16 cellular contexts compared by ENCODE assay signal in the genomic region with DNA sequence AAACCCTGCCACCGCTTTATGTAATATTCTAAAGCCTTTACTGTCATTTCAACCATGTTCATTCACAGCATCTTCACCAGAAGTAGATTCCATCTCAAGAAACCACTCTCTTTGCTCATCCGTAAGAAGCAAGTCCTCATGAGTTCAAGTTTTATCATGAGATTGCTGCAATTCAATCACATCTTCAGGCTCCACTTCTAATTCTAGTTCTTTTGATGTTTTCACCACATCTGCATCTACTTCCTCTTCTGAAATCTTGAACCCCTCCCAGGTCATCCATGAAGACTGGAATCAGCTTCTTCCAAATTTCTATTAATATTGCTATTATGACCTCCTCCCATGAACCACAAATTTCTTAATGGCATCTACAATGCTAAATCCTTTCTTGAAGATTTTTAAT.
"Had no signal": no experiment of that assay in that cellular context is flagged by ENCODE, and none has a peak within 500 bp of the region (broad histone marks: within the 10 kb centered on the region; RNA-seq: fewer than 3 reads in every experiment).

No MANE protein-coding gene starts in this region.

- ATAC-seq: gastrocnemius medialis, left lung had no signal

- H3K9me3 ChIP-seq: gastrocnemius medialis, thoracic aorta had no signal

- H3K36me3 ChIP-seq: gastrocnemius medialis, left lung, ovary, sigmoid colon, thoracic aorta had no signal

- H3K4me3 Mint-ChIP-seq: neural crest cell had no signal

- H3K27me3 ChIP-seq: gastrocnemius medialis, left lung, ovary, sigmoid colon had no signal

- H3K27ac ChIP-seq: coronary artery, gastrocnemius medialis, left lung, ovary, sigmoid colon, thoracic aorta had no signal

- H3K4me3 ChIP-seq: coronary artery, gastrocnemius medialis, left lung, ovary, sigmoid colon, thoracic aorta had no signal

- DNase-seq: activated CD4-positive, alpha-beta T cell treated with anti-CD3 and anti-CD28 coated beads for 1 hour; activated CD8-positive, alpha-beta memory T cell treated with anti-CD3 and anti-CD28 coated beads for 24 hours; caudate nucleus; effector CD4-positive, alpha-beta T cell; gastrocnemius medialis; left lung; mesenchymal stem cell; ovary; sigmoid colon; stimulated activated CD4-positive, alpha-beta T cell treated with anti-CD3 and anti-CD28 coated beads, Interleukin-2, amount 100 ng/mL, for 24 hours; stimulated activated naive CD4-positive, alpha-beta T cell treated with Interleukin-2 at 50 U/mL for 16 hours; SW 1271; T-helper 9 cell had no signal
